Comparison of ENCODE assay signal across 12 cellular contexts in the genomic region with DNA sequence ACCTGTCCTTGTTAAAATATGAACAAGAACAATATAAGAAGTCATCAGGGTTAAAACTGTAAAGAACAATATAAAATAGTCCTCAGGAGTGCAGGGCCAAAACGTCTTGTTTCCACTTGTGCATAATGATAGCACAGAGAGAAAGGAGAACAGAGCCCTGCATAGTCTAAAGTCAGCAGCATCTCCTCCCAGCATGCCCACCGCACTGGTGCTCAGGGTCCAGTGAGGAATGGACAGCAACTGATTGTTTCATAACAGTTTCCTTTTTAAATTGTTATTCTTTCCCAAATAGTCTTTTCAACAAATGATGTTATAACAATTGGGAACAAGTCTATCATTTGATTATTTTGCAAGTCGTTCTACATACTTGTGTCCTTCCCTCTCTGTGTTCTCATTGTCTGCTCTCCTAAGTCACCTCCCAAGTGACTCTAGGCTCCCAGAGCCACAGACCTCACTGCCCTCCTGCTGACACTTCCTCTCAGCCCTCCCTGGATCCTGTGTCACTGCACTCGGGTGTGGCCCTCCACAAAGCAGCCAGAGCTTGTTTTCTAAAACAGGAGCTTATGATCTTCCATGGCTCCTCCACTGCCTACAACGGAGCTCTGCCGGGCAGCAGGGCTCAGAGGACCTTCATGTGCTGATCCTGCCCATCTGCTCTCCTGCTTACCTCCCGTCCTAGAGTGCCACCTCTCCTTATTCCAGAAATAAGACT. TPM values are rescaled to one million over a fixed set of nuclear protein-coding genes. Genes with fewer than 3 reads are reported as not detected.
DNase-seq lines count a peak whose midpoint lies in the region; ATAC-seq and TF ChIP-seq lines count a peak whose summit lies in the region.
"Had no signal": no experiment of that assay in that cellular context is flagged by ENCODE, and none has a peak within 500 bp of the region (broad histone marks: within the 10 kb centered on the region; RNA-seq: fewer than 3 reads in every experiment).

No MANE protein-coding gene starts in this region.

- peaks cover 0 to 12% (median 7%) of the 10 kb centered on the region in 8 donors for H3K9me3 ChIP-seq in spleen

- no peaks in the 10 kb centered on the region for H3K36me3 ChIP-seq in spleen
- H3K36me3 ChIP-seq: tibial artery had no signal

- TF ChIP-seq CTCF in VCaP (conservative IDR thresholded peaks at IDR 0.05) (no peak), spleen (IDR thresholded peaks at IDR 0.05 in 8 of 11, conservative IDR thresholded peaks at IDR 0.05 in 3 of 11) (no peak)

- TF ChIP-seq POLR2A in spleen (IDR thresholded peaks at IDR 0.05) = no peak

- 47 to 58% (median 53%) methylated on average over 7 of the region's 7 CpGs for WGBS in spleen, 5 donors

- H3K27me3 ChIP-seq in layer of hippocampus (ENCODE audit: control insufficient read depth, insufficient read depth, low read length) (no peaks in the 10 kb centered on the region), spleen (replicated peaks in 1 of 7) (peaks cover 0 to 4% (median 0%) of the 10 kb centered on the region in 7 donors)
- H3K27me3 ChIP-seq: tibial artery had no signal

- peak; percentile 28 for ATAC-seq in stimulated activated naive CD8-positive, alpha-beta T cell treated with anti-CD3 and anti-CD28 coated beads, Interleukin-15, Interleukin-2, amounts not matched to agents 100 U/mL and 50 U/mL, for 24 hours
- ATAC-seq in GM21390 (IDR thresholded peaks at IDR 0.05; ENCODE audit: unreplicated experiment) (no peak), HG02759 (IDR thresholded peaks at IDR 0.05; ENCODE audit: unreplicated experiment) (no peak)

- no peak overlapping the region for H3K4me3 ChIP-seq in spleen
- H3K4me3 ChIP-seq: tibial artery had no signal

- H3K27ac ChIP-seq in VCaP (peak overlapping the region; percentile 43), layer of hippocampus (ENCODE audit: low read depth, low read length) (peak overlapping the region; percentile 85), spleen (peak overlapping the region in 2 of 8 donors; percentile 33 to 43)
- H3K27ac ChIP-seq: tibial artery had no signal

- H3K4me1 ChIP-seq in spleen = no peaks in the 10 kb centered on the region
- H3K4me1 ChIP-seq: tibial artery had no signal

- DNase-seq in NCI-H146 treated with DMSO at 0.1 percent for 48 hours (lab: John Stamatoyannopoulos, UW; ENCODE audit: unreplicated experiment) (peak; percentile 42), spleen (no peak), NCI-H446 (lab: John Stamatoyannopoulos, UW) (no peak)
- no peak for DNase-seq in stimulated activated naive CD8-positive, alpha-beta T cell treated with anti-CD3 and anti-CD28 coated beads, Interleukin-15, Interleukin-2, amounts not matched to agents 100 U/mL and 50 U/mL, for 24 hours
- DNase-seq: DMS79 treated with DMSO at 0.1 percent for 48 hours, tibial artery had no signal

- intact Hi-C loops in spleen (cut with DNase I; ENCODE audit: low total_unique reads) = no loop called here

RNA-seq across cellular contexts. Expression of a gene that starts 27.6 kb away (rescaled TPM):
- under 1 TPM in 6 of 7 donors, not detected in 1; 0.09 to 0.69 (median 0.58) TPM for total RNA-seq in spleen
- under 1 TPM; 0.09 to 0.80 (median 0.35) TPM for polyA plus RNA-seq in spleen
- total RNA-seq: T-helper 1 cell treated with Interleukin-12 subunit alpha and Interleukin-12 subunit beta and Interleukin-4 antibody, amounts not matched to agents 30 ng/mL and 1 ng/mL, for 36 hours had no signal
- polyA plus RNA-seq: IgD-negative memory B cell had no signal
